ENCODE assay signal across 28 cellular contexts in genomic region chr12:119374615-119375014, GRCh38. TPM values are rescaled to one million over a fixed set of nuclear protein-coding genes. Genes with fewer than 3 reads are reported as not detected.
"Had no signal": no experiment of that assay in that cellular context is flagged by ENCODE, and none has a peak within 500 bp of the region (broad histone marks: within the 10 kb centered on the region; RNA-seq: fewer than 3 reads in every experiment).

No MANE protein-coding gene starts in this region.

- DNase-seq: activated CD4-positive, alpha-beta memory T cell treated with anti-CD3 and anti-CD28 coated beads for 36 hours; activated CD4-positive, alpha-beta T cell treated with anti-CD3 and anti-CD28 coated beads, Interleukin-2, amount 10 ng/mL, durations not matched to agents 7 days and 5 days; activated CD4-positive, CD25-positive, alpha-beta regulatory T cell; activated CD8-positive, alpha-beta memory T cell treated with anti-CD3 and anti-CD28 coated beads for 24 hours; activated gamma-delta T cell; activated naive CD4-positive, alpha-beta T cell treated with anti-CD3 and anti-CD28 coated beads for 36 hours; activated T-cell treated with anti-CD3 and anti-CD28 coated beads, Interleukin-2, amount 50 U/mL, for 4 hours; amygdala; Karpas-422; MM.1S; NCI-H1092 treated with DMSO at 0.1 percent for 48 hours; NCI-H1417 treated with DMSO at 0.1 percent for 48 hours; NCI-H1694; NCI-H2029; NCI-H2107; NCI-H2171 treated with DMSO at 0.1 percent for 48 hours; NCI-H226; NCI-H526; NCI-H774; NK-92 treated with Interleukin-12 subunit alpha and Interleukin-12 subunit beta, amount 100 ng/mL, for 24 hours; Peyer's patch; SHP77 treated with DMSO at 0.1 percent for 48 hours had no signal

- H3K4me3 ChIP-seq: K562, Peyer's patch had no signal

- ATAC-seq: activated T-cell treated with anti-CD3 and anti-CD28 coated beads, Interleukin-2, amount 50 U/mL, for 4 hours; activated T-helper 17 cell treated with anti-CD3 and anti-CD28 coated beads, Interleukin-2, amount 50 U/mL, for 72 hours; K562 had no signal

- H3K4me1 ChIP-seq: Peyer's patch had no signal

- H3K27ac ChIP-seq: Peyer's patch, RWPE1, VCaP had no signal

- H3K9me3 ChIP-seq: Peyer's patch had no signal

- H3K27me3 ChIP-seq: Peyer's patch had no signal

- H3K36me3 ChIP-seq: Peyer's patch had no signal

RNA-seq across cellular contexts. Expression of gene CCDC60, which starts 40.1 kb away (rescaled TPM):
- total RNA-seq: activated CD4-positive, alpha-beta memory T cell treated with anti-CD3 and anti-CD28 coated beads for 36 hours; activated CD4-positive, alpha-beta T cell treated with anti-CD3 and anti-CD28 coated beads, Interleukin-2, amount 10 ng/mL, durations not matched to agents 7 days and 5 days; activated naive CD4-positive, alpha-beta T cell treated with anti-CD3 and anti-CD28 coated beads for 36 hours; activated T-cell treated with anti-CD3 and anti-CD28 coated beads, Interleukin-2, amount 50 U/mL, for 4 hours; activated T-helper 17 cell treated with anti-CD3 and anti-CD28 coated beads, Interleukin-2, amount 50 U/mL, for 72 hours; K562; NCI-H460; SK-MEL-5 had no signal
- polyA plus RNA-seq: K562 had no signal
